ENCODE assay signal across 26 cellular contexts in the genomic region with DNA sequence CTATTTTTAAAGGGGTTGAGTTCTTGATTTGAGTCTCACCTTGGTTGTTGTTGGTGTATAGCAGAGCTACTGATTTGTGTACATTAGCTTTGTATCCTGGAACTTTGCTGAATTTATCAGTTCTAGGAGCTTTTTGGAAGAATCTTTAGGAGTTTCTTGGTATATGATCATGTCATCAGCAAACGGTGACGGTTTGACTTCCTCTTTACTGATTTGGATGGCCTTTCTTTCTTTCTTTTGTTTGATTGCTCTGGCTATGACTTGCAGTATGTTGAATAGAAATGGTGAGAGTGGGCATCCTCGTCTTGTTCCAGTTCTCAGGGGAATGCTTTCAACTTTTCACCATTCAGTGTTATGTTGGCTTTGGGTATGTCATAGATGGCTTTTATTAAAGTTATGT.
DNase-seq lines count a peak whose midpoint lies in the region; ATAC-seq, FAIRE-seq and TF ChIP-seq lines count a peak whose summit lies in the region.
"Had no signal": no experiment of that assay in that cellular context is flagged by ENCODE, and none has a peak within 500 bp of the region (broad histone marks: within the 10 kb centered on the region; RNA-seq: fewer than 3 reads in every experiment).

No MANE protein-coding gene starts in this region.

- peaks cover 37% of the 10 kb centered on the region for H3K9me3 Mint-ChIP-seq in GM23338
- H3K9me3 Mint-ChIP-seq in WTC11: peaks cover 40% of the 10 kb centered on the region
- peaks cover 49% of the 10 kb centered on the region for H3K9me3 Mint-ChIP-seq in activated CD4-positive, alpha-beta T cell treated with anti-CD3 and anti-CD28 coated beads, Interleukin-2, amount 10 ng/mL, durations not matched to agents 7 days and 5 days

- H4K20me1 ChIP-seq in GM23338 (replicated peaks; ENCODE audit: insufficient read depth): peaks cover 54% of the 10 kb centered on the region

- peak; percentile 48 for FAIRE-seq in H54 (lab: Jason Lieb, UNC)
- FAIRE-seq: A204.1, GM12891, HepG2 had no signal

- peaks cover 55% of the 10 kb centered on the region for H3K36me3 Mint-ChIP-seq in GM23338 (ENCODE audit: low read depth)
- H3K36me3 Mint-ChIP-seq in WTC11: peaks cover 45% of the 10 kb centered on the region
- H3K36me3 Mint-ChIP-seq in activated CD4-positive, alpha-beta T cell treated with anti-CD3 and anti-CD28 coated beads, Interleukin-2, amount 10 ng/mL, durations not matched to agents 7 days and 5 days (ENCODE audit: low read depth): peaks cover 21% of the 10 kb centered on the region

- H3K4me3 ChIP-seq in GM23338 (no peak overlapping the region), body of pancreas (no peak overlapping the region)
- H3K4me3 ChIP-seq: GM23248 had no signal

- H3F3A ChIP-seq in GM23338 (replicated peaks; ENCODE audit: low read depth): no peaks in the 10 kb centered on the region

- H3K4me3 Mint-ChIP-seq in GM23338: no peak overlapping the region
- H3K4me3 Mint-ChIP-seq in WTC11: no peak overlapping the region
- no peak overlapping the region for H3K4me3 Mint-ChIP-seq in activated CD4-positive, alpha-beta T cell treated with anti-CD3 and anti-CD28 coated beads, Interleukin-2, amount 10 ng/mL, durations not matched to agents 7 days and 5 days
- H3K4me3 Mint-ChIP-seq: HFFc6 had no signal

- intact Hi-C loops in body of pancreas (cut with DNase I): no loop called here

- no peak overlapping the region for H3K4me2 ChIP-seq in GM23338

- H3K27ac ChIP-seq in GM23338 (ENCODE audit: low read depth) (peak overlapping the region; percentile 4; the same call in 1 of the 2 replicates), body of pancreas (no peak overlapping the region)
- H3K27ac ChIP-seq: GM23248 had no signal

- DNase-seq in GM23338 (ENCODE audit: low spot score) (no peak), H54 (ENCODE audit: insufficient read length, low spot score) (no peak), OCI-M1 (lab: John Stamatoyannopoulos, UW) (peak; percentile 87), WTC11 (ENCODE audit: low spot score) (no peak), body of pancreas (no peak), NCI-H2171 treated with DMSO at 0.1 percent for 48 hours (lab: John Stamatoyannopoulos, UW) (no peak)
- no peak for DNase-seq in activated CD4-positive, alpha-beta T cell treated with anti-CD3 and anti-CD28 coated beads, Interleukin-2, amount 10 ng/mL, durations not matched to agents 7 days and 5 days
- DNase-seq: ACHN; BE2C; C1 segment of cervical spinal cord; CD4-positive, CD25-positive, alpha-beta regulatory T cell; CD8-positive, alpha-beta memory T cell; COR-L47; DMS 273 treated with DMSO at 0.1 percent for 48 hours; DMS53; DND-41; EL; GM23248; H7; HFFc6 had no signal

- peaks cover 44% of the 10 kb centered on the region for H3K4me1 Mint-ChIP-seq in GM23338
- peaks cover 47% of the 10 kb centered on the region for H3K4me1 Mint-ChIP-seq in WTC11
- H3K4me1 Mint-ChIP-seq in activated CD4-positive, alpha-beta T cell treated with anti-CD3 and anti-CD28 coated beads, Interleukin-2, amount 10 ng/mL, durations not matched to agents 7 days and 5 days: peaks cover 22% of the 10 kb centered on the region

- peaks cover 99% of the 10 kb centered on the region for H3K79me2 ChIP-seq in GM23338 (replicated peaks; ENCODE audit: insufficient read depth)

- CTCF ChIA-PET in WTC11 (lab: Charles Lee): no interaction called here
- CTCF ChIA-PET in activated CD4-positive, alpha-beta T cell treated with anti-CD3 and anti-CD28 coated beads, Interleukin-2, amount 10 ng/mL, durations not matched to agents 7 days and 5 days (lab: Charles Lee): no interaction called here

- H3K27me3 Mint-ChIP-seq in GM23338 (ENCODE audit: insufficient read depth, low read depth, poor library complexity) (peaks cover 16% of the 10 kb centered on the region), WTC11 (ENCODE audit: low read depth) (no peaks in the 10 kb centered on the region; the same call in 1 of the 2 replicates)
- no peaks in the 10 kb centered on the region for H3K27me3 Mint-ChIP-seq in activated CD4-positive, alpha-beta T cell treated with anti-CD3 and anti-CD28 coated beads, Interleukin-2, amount 10 ng/mL, durations not matched to agents 7 days and 5 days
- H3K27me3 Mint-ChIP-seq: CD4-positive, CD25-positive, alpha-beta regulatory T cell; IgD-negative memory B cell had no signal

- TF ChIP-seq POLR2A in H54 (IDR thresholded peaks at IDR 0.05; ENCODE audit: low read depth, low read length) (no peak), body of pancreas (IDR thresholded peaks at IDR 0.05) (no peak)

- POLR2A ChIA-PET in WTC11 (lab: Charles Lee): no interaction called here
- POLR2A ChIA-PET in activated CD4-positive, alpha-beta T cell treated with anti-CD3 and anti-CD28 coated beads, Interleukin-2, amount 10 ng/mL, durations not matched to agents 7 days and 5 days (lab: Charles Lee): no interaction called here

- no peak for ATAC-seq in GM23338
- ATAC-seq in WTC11: no peak
- no peak for ATAC-seq in GM19397 (IDR thresholded peaks at IDR 0.05; ENCODE audit: unreplicated experiment)
- ATAC-seq in body of pancreas: no peak
- ATAC-seq: HCT116, HepG2 had no signal

- H3K36me3 ChIP-seq in GM23338 (ENCODE audit: insufficient read depth) (no peaks in the 10 kb centered on the region), body of pancreas (replicated peaks in 1 of 2; ENCODE audit: insufficient read depth in 1 of 2, low read depth in 2 of 2) (no peaks in the 10 kb centered on the region)
- H3K36me3 ChIP-seq: BE2C had no signal

- H3K27me3 ChIP-seq in GM23338 (ENCODE audit: insufficient read depth) (no peaks in the 10 kb centered on the region), body of pancreas (no peaks in the 10 kb centered on the region)
- H3K27me3 ChIP-seq: BE2C had no signal

- TF ChIP-seq CTCF in GM23338 (conservative IDR thresholded peaks at IDR 0.05; ENCODE audit: low read depth in 2 of 2): no peak
- no peak for TF ChIP-seq CTCF in WTC11 (IDR thresholded peaks at IDR 0.05)
- no peak for TF ChIP-seq CTCF in body of pancreas (IDR thresholded peaks at IDR 0.05)

- H3K4me1 ChIP-seq in GM23338 (ENCODE audit: insufficient read depth) (peaks cover 19% of the 10 kb centered on the region), body of pancreas (no peaks in the 10 kb centered on the region)
- H3K4me1 ChIP-seq: BE2C had no signal

- no peaks in the 10 kb centered on the region for H3K9me3 ChIP-seq in body of pancreas
- H3K9me3 ChIP-seq: BE2C had no signal

- 92 to 97% methylated on average over 3 of the region's 3 CpGs for WGBS in body of pancreas, 2 donors

- H3K9me2 ChIP-seq in GM23338 (ENCODE audit: insufficient read depth): no peaks in the 10 kb centered on the region

- no peak overlapping the region for H2AFZ ChIP-seq in GM23338
- H2AFZ ChIP-seq: GM23248 had no signal

- H3K27ac Mint-ChIP-seq in GM23338 (peak overlapping the region; percentile 90; the same call in 1 of the 2 replicates), WTC11 (peak overlapping the region; percentile 82)
- H3K27ac Mint-ChIP-seq in activated CD4-positive, alpha-beta T cell treated with anti-CD3 and anti-CD28 coated beads, Interleukin-2, amount 10 ng/mL, durations not matched to agents 7 days and 5 days: no peak overlapping the region
- H3K27ac Mint-ChIP-seq: CD4-positive, CD25-positive, alpha-beta regulatory T cell; HFFc6 had no signal

TF ChIP-seq in GM23338, 12 proteins besides CTCF, POLR2A, EP300 and RAD21 (continues in another document):
- TF ChIP-seq POLR2AphosphoS5 (IDR thresholded peaks at IDR 0.05; ENCODE audit: low read depth): no peak
- TF ChIP-seq ZNF114 (CRISPR knock-in tag; IDR thresholded peaks at IDR 0.05): no peak
- TF ChIP-seq STAT1 (IDR thresholded peaks at IDR 0.05; ENCODE audit: unreplicated experiment): no peak
- TF ChIP-seq CREB1 (CRISPR knock-in tag; IDR thresholded peaks at IDR 0.05; ENCODE audit: low read depth): no peak
- TF ChIP-seq EZH2 (IDR thresholded peaks at IDR 0.05; ENCODE audit: low read depth, unreplicated experiment): no peak

TF ChIP-seq in WTC11, 78 proteins besides CTCF, POLR2A, EP300 and RAD21 (continues in another document):
- TF ChIP-seq JUN (CRISPR knock-in tag; IDR thresholded peaks at IDR 0.05) (no peak), PRRX2 (CRISPR knock-in tag; IDR thresholded peaks at IDR 0.05) (no peak), SMAD3 (CRISPR knock-in tag; IDR thresholded peaks at IDR 0.05; ENCODE audit: borderline replicate concordance) (no peak), ZNF263 (CRISPR knock-in tag; IDR thresholded peaks at IDR 0.05; ENCODE audit: low read depth) (no peak)
- TF ChIP-seq, protein P1, sequence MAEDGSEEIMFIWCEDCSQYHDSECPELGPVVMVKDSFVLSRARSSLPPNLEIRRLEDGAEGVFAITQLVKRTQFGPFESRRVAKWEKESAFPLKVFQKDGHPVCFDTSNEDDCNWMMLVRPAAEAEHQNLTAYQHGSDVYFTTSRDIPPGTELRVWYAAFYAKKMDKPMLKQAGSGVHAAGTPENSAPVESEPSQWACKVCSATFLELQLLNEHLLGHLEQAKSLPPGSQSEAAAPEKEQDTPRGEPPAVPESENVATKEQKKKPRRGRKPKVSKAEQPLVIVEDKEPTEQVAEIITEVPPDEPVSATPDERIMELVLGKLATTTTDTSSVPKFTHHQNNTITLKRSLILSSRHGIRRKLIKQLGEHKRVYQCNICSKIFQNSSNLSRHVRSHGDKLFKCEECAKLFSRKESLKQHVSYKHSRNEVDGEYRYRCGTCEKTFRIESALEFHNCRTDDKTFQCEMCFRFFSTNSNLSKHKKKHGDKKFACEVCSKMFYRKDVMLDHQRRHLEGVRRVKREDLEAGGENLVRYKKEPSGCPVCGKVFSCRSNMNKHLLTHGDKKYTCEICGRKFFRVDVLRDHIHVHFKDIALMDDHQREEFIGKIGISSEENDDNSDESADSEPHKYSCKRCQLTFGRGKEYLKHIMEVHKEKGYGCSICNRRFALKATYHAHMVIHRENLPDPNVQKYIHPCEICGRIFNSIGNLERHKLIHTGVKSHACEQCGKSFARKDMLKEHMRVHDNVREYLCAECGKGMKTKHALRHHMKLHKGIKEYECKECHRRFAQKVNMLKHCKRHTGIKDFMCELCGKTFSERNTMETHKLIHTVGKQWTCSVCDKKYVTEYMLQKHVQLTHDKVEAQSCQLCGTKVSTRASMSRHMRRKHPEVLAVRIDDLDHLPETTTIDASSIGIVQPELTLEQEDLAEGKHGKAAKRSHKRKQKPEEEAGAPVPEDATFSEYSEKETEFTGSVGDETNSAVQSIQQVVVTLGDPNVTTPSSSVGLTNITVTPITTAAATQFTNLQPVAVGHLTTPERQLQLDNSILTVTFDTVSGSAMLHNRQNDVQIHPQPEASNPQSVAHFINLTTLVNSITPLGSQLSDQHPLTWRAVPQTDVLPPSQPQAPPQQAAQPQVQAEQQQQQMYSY (CRISPR knock-in tag; IDR thresholded peaks at IDR 0.05): no peak
- TF ChIP-seq, protein P2, sequence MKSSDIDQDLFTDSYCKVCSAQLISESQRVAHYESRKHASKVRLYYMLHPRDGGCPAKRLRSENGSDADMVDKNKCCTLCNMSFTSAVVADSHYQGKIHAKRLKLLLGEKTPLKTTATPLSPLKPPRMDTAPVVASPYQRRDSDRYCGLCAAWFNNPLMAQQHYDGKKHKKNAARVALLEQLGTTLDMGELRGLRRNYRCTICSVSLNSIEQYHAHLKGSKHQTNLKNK (CRISPR knock-in tag; IDR thresholded peaks at IDR 0.05): no peak
